ENCODE assay signal across 15 cellular contexts in the genomic region with DNA sequence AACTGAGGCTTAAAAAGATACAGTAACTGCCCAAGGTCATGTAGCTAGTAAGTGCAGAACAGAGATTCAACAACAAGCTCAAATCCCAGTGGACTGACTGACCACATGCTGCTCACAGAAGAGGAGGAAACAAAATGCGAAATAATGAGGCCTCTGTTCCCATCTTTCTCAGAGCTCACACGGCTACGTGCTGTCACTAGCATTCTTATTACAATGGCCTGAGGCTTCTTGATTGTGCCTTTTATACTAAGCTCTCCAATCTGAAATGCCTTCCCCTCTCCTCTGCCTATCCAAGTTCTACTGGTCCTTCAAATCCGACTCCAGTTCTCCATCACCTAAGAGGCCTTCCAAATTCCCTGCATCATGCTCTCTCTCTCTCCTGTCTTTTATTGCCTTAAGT.
"Had no signal": no experiment of that assay in that cellular context is flagged by ENCODE, and none has a peak within 500 bp of the region (broad histone marks: within the 10 kb centered on the region; RNA-seq: fewer than 3 reads in every experiment).

No MANE protein-coding gene starts in this region.

- H3K4me1 ChIP-seq: adrenal gland, parathyroid adenoma had no signal

- H3K27ac ChIP-seq: adrenal gland, parathyroid adenoma had no signal

- H3K36me3 ChIP-seq: adrenal gland had no signal

- H3K27me3 Mint-ChIP-seq: activated naive CD4-positive, alpha-beta T cell treated with anti-CD3 and anti-CD28 coated beads, Interleukin-2, amount 10 ng/mL, durations not matched to agents 7 days and 5 days; central memory CD8-positive, alpha-beta T cell; effector memory CD8-positive, alpha-beta T cell; natural killer cell treated with Interleukin-12 subunit alpha and Interleukin-12 subunit beta and Interleukin-15 and Interleukin-18, amount 100 ng/mL, for 72 hours had no signal

- H3K9ac ChIP-seq: parathyroid adenoma had no signal

- H3K4me1 Mint-ChIP-seq: activated naive CD4-positive, alpha-beta T cell treated with anti-CD3 and anti-CD28 coated beads, Interleukin-2, amount 10 ng/mL, durations not matched to agents 7 days and 5 days had no signal

- H3K4me3 Mint-ChIP-seq: activated naive CD4-positive, alpha-beta T cell treated with anti-CD3 and anti-CD28 coated beads, Interleukin-2, amount 10 ng/mL, durations not matched to agents 7 days and 5 days; central memory CD8-positive, alpha-beta T cell; effector memory CD8-positive, alpha-beta T cell; natural killer cell treated with Interleukin-12 subunit alpha and Interleukin-12 subunit beta and Interleukin-15 and Interleukin-18, amount 100 ng/mL, for 72 hours; T-helper 1 cell treated with Interleukin-12 subunit alpha and Interleukin-12 subunit beta and Interleukin-4 antibody, amounts not matched to agents 30 μg/mL and 1 μg/mL, for 36 hours had no signal

- H3K27ac Mint-ChIP-seq: activated naive CD4-positive, alpha-beta T cell treated with anti-CD3 and anti-CD28 coated beads, Interleukin-2, amount 10 ng/mL, durations not matched to agents 7 days and 5 days; activated T-helper 2 cell treated with anti-CD3 and anti-CD28 coated beads, Interferon-gamma antibody, Interleukin-2, Interleukin-4, amounts not matched to agents 10 μg/mL and 5 μg/mL and 100 μg/mL, durations not matched to agents 14 hours and 24 hours and 36 hours; effector memory CD8-positive, alpha-beta T cell; natural killer cell treated with Interleukin-12 subunit alpha and Interleukin-12 subunit beta and Interleukin-15 and Interleukin-18, amount 100 ng/mL, for 72 hours; T-helper 1 cell treated with Interleukin-12 subunit alpha and Interleukin-12 subunit beta and Interleukin-4 antibody, amounts not matched to agents 30 μg/mL and 1 μg/mL, for 36 hours had no signal

- H3K27me3 ChIP-seq: adrenal gland had no signal

- ATAC-seq: effector memory CD8-positive, alpha-beta T cell; left lobe of liver; natural killer cell treated with Interleukin-12 subunit alpha and Interleukin-12 subunit beta and Interleukin-15 and Interleukin-18, amount 100 ng/mL, for 72 hours; right cardiac atrium had no signal

- H3K4me3 ChIP-seq: adrenal gland had no signal

- DNase-seq: activated CD4-positive, alpha-beta T cell treated with anti-CD3 and anti-CD28 coated beads, Interleukin-2, amount 50 U/mL, for 1 hour; activated CD4-positive, CD25-positive, alpha-beta regulatory T cell; activated naive CD4-positive, alpha-beta T cell treated with anti-CD3 and anti-CD28 coated beads, Interleukin-2, amount 10 ng/mL, durations not matched to agents 7 days and 5 days; adrenal gland; effector memory CD8-positive, alpha-beta T cell; mammary epithelial cell; right cardiac atrium; small intestine; trophoblast cell had no signal

- H3K9me3 ChIP-seq: adrenal gland had no signal

- H3K9me3 Mint-ChIP-seq: activated naive CD4-positive, alpha-beta T cell treated with anti-CD3 and anti-CD28 coated beads, Interleukin-2, amount 10 ng/mL, durations not matched to agents 7 days and 5 days; activated T-helper 2 cell treated with anti-CD3 and anti-CD28 coated beads, Interferon-gamma antibody, Interleukin-2, Interleukin-4, amounts not matched to agents 10 μg/mL and 5 μg/mL and 100 μg/mL, durations not matched to agents 14 hours and 24 hours and 36 hours; central memory CD8-positive, alpha-beta T cell; effector memory CD8-positive, alpha-beta T cell; natural killer cell treated with Interleukin-12 subunit alpha and Interleukin-12 subunit beta and Interleukin-15 and Interleukin-18, amount 100 ng/mL, for 72 hours had no signal

- H2AFZ ChIP-seq: parathyroid adenoma had no signal
